Comparison of ENCODE assay signal across 20 cellular contexts in genomic region chr6:115908906-115909559, GRCh38.
A peak's percentile ranks its signal among the peaks of the same experiment; 100 is the strongest.
DNase-seq lines count a peak whose midpoint lies in the region; ATAC-seq, FAIRE-seq and TF ChIP-seq lines count a peak whose summit lies in the region.
"Had no signal": no experiment of that assay in that cellular context is flagged by ENCODE, and none has a peak within 500 bp of the region (broad histone marks: within the 10 kb centered on the region; RNA-seq: fewer than 3 reads in every experiment).

No MANE protein-coding gene starts in this region.

- no peak for TF ChIP-seq EP300 in GM12878 (IDR thresholded peaks at IDR 0.05; ENCODE audit: borderline replicate concordance in 1 of 2, control insufficient read depth in 1 of 2, low read depth in 2 of 2, low read length in 2 of 2)

- no peak for TF ChIP-seq RAD21 in GM12878 (IDR thresholded peaks at IDR 0.05; ENCODE audit: insufficient read depth, low read depth, low read length)

- SMC1A ChIA-PET in GM12878 (lab: Charles Lee; ENCODE audit: uncharacterized antibody, unreplicated experiment): interaction anchor here (1.3 to 1.9 kb wide), 2 partner anchors 19 to 22 kb away, joined by 3 to 4 read pairs; no protein-coding TSS in a partner anchor

- H3K4me1 ChIP-seq in GM12878 (ENCODE audit: control insufficient read depth, insufficient read depth, low read length) (no peaks in the 10 kb centered on the region), Peyer's patch (no peaks in the 10 kb centered on the region)
- H3K4me1 ChIP-seq: SJSA1 had no signal

- POLR2A ChIA-PET in GM12878 (lab: Charles Lee): interaction anchor here (0.6 kb wide), 1 partner anchor 197 kb away, joined by 3 read pairs; no protein-coding TSS in a partner anchor
- POLR2A ChIA-PET in activated CD8-positive, alpha-beta T cell treated with anti-CD3 and anti-CD28 coated beads for 36 hours (lab: Charles Lee): no interaction called here

- RAD21 ChIA-PET in GM12878 (lab: Charles Lee; ENCODE audit: unreplicated experiment): interaction anchor here (1.3 to 1.6 kb wide), 2 partner anchors 13 to 372 kb away, joined by 3 to 5 read pairs; no protein-coding TSS in a partner anchor

- no peaks in the 10 kb centered on the region for H3K36me3 Mint-ChIP-seq in activated CD8-positive, alpha-beta T cell treated with anti-CD3 and anti-CD28 coated beads for 36 hours (ENCODE audit: low read depth)

- no TSS peak for BruUV-seq in GM12878 (replicated peaks; lab: Mats Ljungman, UMichigan)

- no peaks in the 10 kb centered on the region for H4K20me1 ChIP-seq in GM12878 (ENCODE audit: control insufficient read depth, insufficient read depth)

- CTCF ChIA-PET in GM12878 (lab: Yijun Ruan, JAX): interaction anchor here (1.1 kb wide), 1 partner anchor 9 kb away, joined by 3 read pairs; no protein-coding TSS in a partner anchor
- CTCF ChIA-PET in activated CD8-positive, alpha-beta T cell treated with anti-CD3 and anti-CD28 coated beads for 36 hours (lab: Charles Lee): no interaction called here

- peak; percentile 32 for DNase-seq in Daoy (ENCODE audit: low read depth)
- DNase-seq in M059J (ENCODE audit: low read depth): peak; percentile 46
- DNase-seq in GM12878 (ENCODE audit: low read depth, low spot score): no peak
- no peak for DNase-seq in activated CD8-positive, alpha-beta T cell treated with anti-CD3 and anti-CD28 coated beads for 36 hours
- no peak for DNase-seq in Peyer's patch
- DNase-seq in activated effector memory CD4-positive, alpha-beta T cell treated with Interleukin-2 at 50 U/mL for 16 hours: no peak
- DNase-seq: ACHN; Calu3; CD4-positive, alpha-beta T cell; H7; KBM-7; MM.1S; NCI-H1694 treated with DMSO at 0.1 percent for 48 hours; NCI-H2171; SW 1271 had no signal

- H3K27me3 ChIP-seq in GM12878 (replicated peaks in 1 of 2; ENCODE audit: control insufficient read depth in 2 of 2, insufficient read depth in 2 of 2, low read length in 1 of 2): no peaks in the 10 kb centered on the region
- no peaks in the 10 kb centered on the region for H3K27me3 ChIP-seq in Peyer's patch

- H2AFZ ChIP-seq in GM12878 (ENCODE audit: control insufficient read depth, low read depth, low read length): no peak overlapping the region

- H3K9me3 ChIP-seq in GM12878 (replicated peaks; ENCODE audit: control insufficient read depth, insufficient read depth, low read length) (no peaks in the 10 kb centered on the region), Peyer's patch (no peaks in the 10 kb centered on the region)
- H3K9me3 ChIP-seq: SJSA1 had no signal

- TF ChIP-seq CTCF in GM12878 (IDR thresholded peaks at IDR 0.05 in 2 of 3, conservative IDR thresholded peaks at IDR 0.05 in 1 of 3; ENCODE audit: control insufficient read depth in 2 of 3, extremely low read depth in 1 of 3, insufficient read depth in 1 of 3, low read depth in 3 of 3, low read length in 3 of 3) (no peak), Peyer's patch (IDR thresholded peaks at IDR 0.05) (no peak)
- TF ChIP-seq CTCF in activated CD8-positive, alpha-beta T cell treated with anti-CD3 and anti-CD28 coated beads for 36 hours (IDR thresholded peaks at IDR 0.05): no peak

- WGBS in GM12878 (ENCODE audit: insufficient coverage, insufficient replicate concordance, low lambda C conversion rate, missing lambda C conversion rate): 14% methylated on average over 5 of the region's 5 CpGs

- H3K4me1 Mint-ChIP-seq in activated CD8-positive, alpha-beta T cell treated with anti-CD3 and anti-CD28 coated beads for 36 hours (ENCODE audit: low read depth): no peaks in the 10 kb centered on the region

- ATAC-seq in GM18511 (IDR thresholded peaks at IDR 0.05; ENCODE audit: unreplicated experiment) (peak; percentile 61), GM12878 (peak; percentile 74), GM18907 (IDR thresholded peaks at IDR 0.05; ENCODE audit: unreplicated experiment) (no peak)
- no peak for ATAC-seq in activated CD8-positive, alpha-beta T cell treated with anti-CD3 and anti-CD28 coated beads for 36 hours

- FAIRE-seq in GM12878 (lab: Jason Lieb, UNC): no peak

- H3K4me3 ChIP-seq in GM12878: no peak overlapping the region
- no peak overlapping the region for H3K4me3 ChIP-seq in Peyer's patch
- H3K4me3 ChIP-seq: SJSA1 had no signal

- in situ Hi-C loops in GM12878 (cut with MboI): no loop called here

- H3K27ac ChIP-seq in GM12878 (ENCODE audit: control insufficient read depth, insufficient read depth) (no peak overlapping the region), Peyer's patch (no peak overlapping the region)
- H3K27ac ChIP-seq: RWPE1, SJSA1 had no signal

- H3K36me3 ChIP-seq in GM12878 (ENCODE audit: control insufficient read depth in 2 of 2, insufficient read depth in 2 of 2, low read length in 1 of 2) (no peaks in the 10 kb centered on the region), Peyer's patch (no peaks in the 10 kb centered on the region)
- H3K36me3 ChIP-seq: SJSA1 had no signal

- H3K9ac ChIP-seq in GM12878 (ENCODE audit: control insufficient read depth, insufficient read depth, low read length): no peak overlapping the region

- no peak overlapping the region for H3K27ac Mint-ChIP-seq in activated CD8-positive, alpha-beta T cell treated with anti-CD3 and anti-CD28 coated beads for 36 hours
- H3K27ac Mint-ChIP-seq: CD4-positive, alpha-beta T cell; T-helper 2 cell treated with Interferon-gamma antibody and Interleukin-4, amounts not matched to agents 5 μg/mL and 100 μg/mL, for 36 hours had no signal

- H3K4me2 ChIP-seq in GM12878 (ENCODE audit: control insufficient read depth, insufficient read depth): no peak overlapping the region

- H3K4me3 Mint-ChIP-seq in activated CD8-positive, alpha-beta T cell treated with anti-CD3 and anti-CD28 coated beads for 36 hours: no peak overlapping the region
- H3K4me3 Mint-ChIP-seq: CD4-positive, alpha-beta T cell; T-helper 2 cell treated with Interferon-gamma antibody and Interleukin-4, amounts not matched to agents 5 μg/mL and 100 μg/mL, for 36 hours had no signal

- TF ChIP-seq POLR2A in GM12878 (IDR thresholded peaks at IDR 0.05; ENCODE audit: low read depth, low read length) (no peak), Peyer's patch (IDR thresholded peaks at IDR 0.05) (no peak)

- intact Hi-C loops in GM12878 (cut with micrococcal nuclease; ENCODE audit: unreplicated experiment): no loop called here
- intact Hi-C loops in activated CD8-positive, alpha-beta T cell treated with anti-CD3 and anti-CD28 coated beads for 36 hours (cut with micrococcal nuclease): no loop called here

- H3K9me3 Mint-ChIP-seq in activated CD8-positive, alpha-beta T cell treated with anti-CD3 and anti-CD28 coated beads for 36 hours: no peaks in the 10 kb centered on the region
- H3K9me3 Mint-ChIP-seq: CD4-positive, alpha-beta T cell; T-helper 2 cell treated with Interferon-gamma antibody and Interleukin-4, amounts not matched to agents 5 μg/mL and 100 μg/mL, for 36 hours had no signal

- H3K27me3 Mint-ChIP-seq in activated CD8-positive, alpha-beta T cell treated with anti-CD3 and anti-CD28 coated beads for 36 hours: peaks cover 6% of the 10 kb centered on the region
- H3K27me3 Mint-ChIP-seq: CD4-positive, alpha-beta T cell had no signal

- H3K79me2 ChIP-seq in GM12878 (ENCODE audit: control insufficient read depth, insufficient read depth, low read length): no peaks in the 10 kb centered on the region

TF ChIP-seq in GM12878, 131 proteins besides CTCF, POLR2A, EP300 and RAD21:
- peak; percentile 78 for TF ChIP-seq RUNX3 (IDR thresholded peaks at IDR 0.05; ENCODE audit: low read length)
- no peak for TF ChIP-seq RB1 (IDR thresholded peaks at IDR 0.05; ENCODE audit: borderline replicate concordance)
- no peak for TF ChIP-seq USF1 (IDR thresholded peaks at IDR 0.05; ENCODE audit: borderline replicate concordance, extremely low read length, insufficient read depth, low read depth, low read length)
- peak; percentile 81 for TF ChIP-seq ZNF24 (IDR thresholded peaks at IDR 0.05)
- peak; percentile 65 for TF ChIP-seq MTA2 (IDR thresholded peaks at IDR 0.05; ENCODE audit: low read depth)
- TF ChIP-seq STAT3 (IDR thresholded peaks at IDR 0.05; ENCODE audit: low read depth, low read length): no peak
- TF ChIP-seq PKNOX1 (IDR thresholded peaks at IDR 0.05): no peak
- peak; percentile 65; the same call in 1 of the 2 replicates for TF ChIP-seq BCL11A (IDR thresholded peaks at IDR 0.05; ENCODE audit: low read depth, low read length)
- TF ChIP-seq RELB (IDR thresholded peaks at IDR 0.05; ENCODE audit: low read depth): no peak
- TF ChIP-seq ATF7 (IDR thresholded peaks at IDR 0.05; ENCODE audit: low read depth): peak; percentile 26; the same call in 1 of the 2 replicates
- TF ChIP-seq JUNB (IDR thresholded peaks at IDR 0.05): peak; percentile 45

Comparison
In these comparisons a context has a peak if more than half of its experiments do, and no peak if none do; other contexts are left out.
1. DNase-seq: peak in Daoy (single experiment) and M059J (single experiment); none in GM12878 (single experiment), activated CD8-positive, alpha-beta T cell treated with anti-CD3 and anti-CD28 coated beads for 36 hours (single experiment), Peyer's patch (0 of 3) and activated effector memory CD4-positive, alpha-beta T cell treated with Interleukin-2 at 50 U/mL for 16 hours (single experiment).
2. ATAC-seq: peak in GM18511 (single experiment) and GM12878 (single experiment); none in GM18907 (single experiment) and activated CD8-positive, alpha-beta T cell treated with anti-CD3 and anti-CD28 coated beads for 36 hours (single experiment).